In genomic region chr9:10633785-10634184, GRCh38 we compare ENCODE assay signal across 33 cellular contexts. TPM values are rescaled to one million over a fixed set of nuclear protein-coding genes. Genes with fewer than 3 reads are reported as not detected.
"Had no signal": no experiment of that assay in that cellular context is flagged by ENCODE, and none has a peak within 500 bp of the region (broad histone marks: within the 10 kb centered on the region; RNA-seq: fewer than 3 reads in every experiment).

No MANE protein-coding gene starts in this region.

- H3K27ac ChIP-seq: ascending aorta, cardiac muscle cell, WERI-Rb-1 had no signal

- H3K4me1 Mint-ChIP-seq: activated CD4-positive, alpha-beta T cell treated with anti-CD3 and anti-CD28 coated beads, Interleukin-2, amount 10 ng/mL, durations not matched to agents 24 days and 14 days; activated naive CD8-positive, alpha-beta T cell treated with anti-CD3 and anti-CD28 coated beads, Interleukin-2, amount 10 ng/mL, durations not matched to agents 7 days and 5 days; activated T-helper 17 cell treated with anti-CD3 and anti-CD28 coated beads, Interleukin-2, amount 50 U/mL, for 72 hours; central memory CD8-positive, alpha-beta T cell had no signal

- H3K4me3 Mint-ChIP-seq: activated CD4-positive, alpha-beta T cell treated with anti-CD3 and anti-CD28 coated beads, Interleukin-2, amount 10 ng/mL, durations not matched to agents 24 days and 14 days; activated CD8-positive, alpha-beta T cell treated with anti-CD3 and anti-CD28 coated beads for 36 hours; activated naive CD8-positive, alpha-beta T cell treated with anti-CD3 and anti-CD28 coated beads, Interleukin-2, amount 10 ng/mL, durations not matched to agents 7 days and 5 days; activated T-cell treated with anti-CD3 and anti-CD28 coated beads, Interleukin-2, amount 50 U/mL, for 72 hours; activated T-helper 17 cell treated with anti-CD3 and anti-CD28 coated beads, Interleukin-2, amount 50 U/mL, for 72 hours; central memory CD8-positive, alpha-beta T cell had no signal

- H3K9me3 Mint-ChIP-seq: activated CD4-positive, alpha-beta T cell treated with anti-CD3 and anti-CD28 coated beads, Interleukin-2, amount 10 ng/mL, durations not matched to agents 24 days and 14 days; activated naive CD8-positive, alpha-beta T cell treated with anti-CD3 and anti-CD28 coated beads, Interleukin-2, amount 10 ng/mL, durations not matched to agents 7 days and 5 days; activated T-helper 17 cell treated with anti-CD3 and anti-CD28 coated beads, Interleukin-2, amount 50 U/mL, for 72 hours had no signal

- H3K4me3 ChIP-seq: ascending aorta, cardiac muscle cell had no signal

- H3K27me3 Mint-ChIP-seq: activated CD4-positive, alpha-beta T cell treated with anti-CD3 and anti-CD28 coated beads, Interleukin-2, amount 10 ng/mL, durations not matched to agents 24 days and 14 days; activated CD8-positive, alpha-beta T cell treated with anti-CD3 and anti-CD28 coated beads for 36 hours; activated naive CD8-positive, alpha-beta T cell treated with anti-CD3 and anti-CD28 coated beads, Interleukin-2, amount 10 ng/mL, durations not matched to agents 7 days and 5 days; activated T-helper 17 cell treated with anti-CD3 and anti-CD28 coated beads, Interleukin-2, amount 50 U/mL, for 72 hours; central memory CD8-positive, alpha-beta T cell had no signal

- H3K36me3 ChIP-seq: ascending aorta, cardiac muscle cell, WERI-Rb-1 had no signal

- DNase-seq: activated CD4-positive, alpha-beta T cell treated with anti-CD3 and anti-CD28 coated beads, Interleukin-2, amount 10 ng/mL, durations not matched to agents 24 days and 14 days; activated CD4-positive, alpha-beta T cell treated with anti-CD3 and anti-CD28 coated beads, Interleukin-2, amount 50 U/mL, for 4 hours; activated CD8-positive, alpha-beta T cell treated with anti-CD3 and anti-CD28 coated beads for 36 hours; activated effector memory CD4-positive, alpha-beta T cell treated with anti-CD3 and anti-CD28 coated beads, Interleukin-2, amount 50 U/mL, for 16 hours; activated naive CD4-positive, alpha-beta T cell; activated naive CD4-positive, alpha-beta T cell treated with anti-CD3 and anti-CD28 coated beads, Interleukin-2, amount 50 U/mL, for 16 hours; activated naive CD8-positive, alpha-beta T cell treated with anti-CD3 and anti-CD28 coated beads, Interleukin-2, amount 10 ng/mL, durations not matched to agents 7 days and 5 days; activated T-cell treated with anti-CD3 and anti-CD28 coated beads, Interleukin-2, amount 50 U/mL, for 1 hour; activated T-cell treated with anti-CD3 and anti-CD28 coated beads, Interleukin-2, amount 50 U/mL, for 72 hours; amygdala; Kasumi-1; KG1; MM.1S; MV-4-11; NCI-H1092; NCI-H1436 treated with DMSO at 0.1 percent for 48 hours; NCI-H1694 treated with DMSO at 0.1 percent for 48 hours; NCI-H2029; NCI-H2171 treated with DMSO at 0.1 percent for 48 hours; NCI-H226; NCI-H446 treated with DMSO at 0.1 percent for 48 hours; NCI-H524; OCI-M1; Right ventricle myocardium superior; SW 1271; T-helper 1 cell; T-helper 2 cell; T1000; WERI-Rb-1 had no signal

- H3K9me3 ChIP-seq: ascending aorta had no signal

- H3K4me1 ChIP-seq: ascending aorta had no signal

- H3K27ac Mint-ChIP-seq: activated CD4-positive, alpha-beta T cell treated with anti-CD3 and anti-CD28 coated beads, Interleukin-2, amount 10 ng/mL, durations not matched to agents 24 days and 14 days; activated CD8-positive, alpha-beta T cell treated with anti-CD3 and anti-CD28 coated beads for 36 hours; activated naive CD8-positive, alpha-beta T cell treated with anti-CD3 and anti-CD28 coated beads, Interleukin-2, amount 10 ng/mL, durations not matched to agents 7 days and 5 days; activated T-cell treated with anti-CD3 and anti-CD28 coated beads, Interleukin-2, amount 50 U/mL, for 72 hours; activated T-helper 17 cell treated with anti-CD3 and anti-CD28 coated beads, Interleukin-2, amount 50 U/mL, for 72 hours had no signal

- ATAC-seq: activated CD8-positive, alpha-beta T cell treated with anti-CD3 and anti-CD28 coated beads for 36 hours; activated T-cell treated with anti-CD3 and anti-CD28 coated beads, Interleukin-2, amount 50 U/mL, for 72 hours; activated T-helper 17 cell treated with anti-CD3 and anti-CD28 coated beads, Interleukin-2, amount 50 U/mL, for 72 hours had no signal

- H3K27me3 ChIP-seq: ascending aorta, cardiac muscle cell had no signal

- H3K36me3 Mint-ChIP-seq: activated naive CD8-positive, alpha-beta T cell treated with anti-CD3 and anti-CD28 coated beads, Interleukin-2, amount 10 ng/mL, durations not matched to agents 7 days and 5 days had no signal

RNA-seq across cellular contexts. Expression of gene PTPRD, which starts 21.0 kb away (rescaled TPM):
- total RNA-seq: activated CD4-positive, alpha-beta T cell treated with anti-CD3 and anti-CD28 coated beads, Interleukin-2, amount 10 ng/mL, durations not matched to agents 24 days and 14 days; activated CD8-positive, alpha-beta T cell treated with anti-CD3 and anti-CD28 coated beads for 36 hours; activated naive CD8-positive, alpha-beta T cell treated with anti-CD3 and anti-CD28 coated beads, Interleukin-2, amount 10 ng/mL, durations not matched to agents 7 days and 5 days had no signal
